In the genomic region with DNA sequence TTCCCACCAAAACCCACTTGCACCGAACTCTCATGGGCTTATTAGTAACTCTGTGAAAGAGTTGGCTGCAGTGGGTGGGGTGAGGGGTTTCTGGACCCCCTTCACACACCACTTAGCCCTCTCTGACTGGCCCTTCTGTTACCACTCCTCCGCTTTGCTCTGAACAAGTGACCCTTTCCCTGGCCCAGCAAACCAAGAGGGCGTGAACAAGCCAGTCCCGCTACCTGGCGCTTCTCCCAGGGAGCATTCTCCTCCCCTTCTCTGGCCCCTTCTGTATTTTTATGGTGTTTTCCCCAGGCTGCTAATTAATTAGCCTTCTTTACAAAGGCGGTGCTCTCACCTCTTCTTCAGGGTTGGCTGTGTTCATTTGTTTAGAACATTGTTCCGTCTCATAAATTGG, we compare ENCODE assay signal across 18 cellular contexts.
"Had no signal": no experiment of that assay in that cellular context is flagged by ENCODE, and none has a peak within 500 bp of the region (broad histone marks: within the 10 kb centered on the region; RNA-seq: fewer than 3 reads in every experiment).

No MANE protein-coding gene starts in this region.

- H3K4me1 ChIP-seq: esophagus muscularis mucosa, parathyroid adenoma, tibial nerve, vagina had no signal

- DNase-seq: activated CD4-positive, alpha-beta memory T cell treated with anti-CD3 and anti-CD28 coated beads for 36 hours; activated CD4-positive, alpha-beta T cell treated with anti-CD3 and anti-CD28 coated beads for 1 hour; activated CD8-positive, alpha-beta memory T cell treated with anti-CD3 and anti-CD28 coated beads, Interleukin-2, amount 10 ng/mL, durations not matched to agents 7 days and 5 days; activated effector memory CD4-positive, alpha-beta T cell treated with anti-CD3 and anti-CD28 coated beads, Interleukin-2, amount 50 U/mL, for 16 hours; activated T-cell treated with anti-CD3 and anti-CD28 coated beads, Interleukin-2, amount 50 U/mL, for 24 hours; amniotic stem cell; naive B cell; retina; T-cell; T1000 had no signal

- H3K27me3 ChIP-seq: esophagus muscularis mucosa, tibial nerve, vagina had no signal

- ATAC-seq: activated CD8-positive, alpha-beta memory T cell treated with anti-CD3 and anti-CD28 coated beads, Interleukin-2, amount 10 ng/mL, durations not matched to agents 7 days and 5 days; activated naive CD4-positive, alpha-beta T cell treated with anti-CD3 and anti-CD28 coated beads, Interleukin-2, amount 50 U/mL, for 72 hours; stimulated activated memory B cell treated with anti-CD40 and anti-IgM and Interleukin-4, amounts not matched to agents 10 μg/mL and 1 μg/mL and 100 μg/mL, for 72 hours; T-cell had no signal

- H3K9me3 ChIP-seq: esophagus muscularis mucosa, tibial nerve, vagina had no signal

- H3K4me3 ChIP-seq: coronary artery, esophagus muscularis mucosa, lung, tibial nerve, vagina had no signal

- H3K27ac ChIP-seq: coronary artery, esophagus muscularis mucosa, parathyroid adenoma, tibial nerve, vagina had no signal
